Comparison of ENCODE assay signal across 18 cellular contexts in the genomic region with DNA sequence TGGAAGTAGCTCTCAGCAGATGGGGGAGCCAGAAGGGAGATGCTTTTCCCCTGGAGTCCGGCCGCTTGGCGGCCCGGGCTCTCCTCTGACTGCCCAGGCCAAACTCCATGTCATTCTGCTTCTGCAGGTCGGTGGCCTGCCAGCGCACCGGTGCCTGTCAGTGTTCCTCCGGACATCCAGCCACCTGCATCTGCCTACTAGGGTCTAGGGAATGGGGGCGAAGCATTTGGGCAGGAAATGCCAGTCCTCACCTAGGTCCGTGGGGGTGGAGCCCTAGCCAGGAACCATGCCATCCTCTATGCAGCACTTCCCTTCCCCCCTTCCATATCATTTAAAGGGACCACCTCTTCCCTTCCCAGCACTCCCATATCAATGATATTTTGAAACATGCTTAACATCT. TPM values are rescaled to one million over a fixed set of nuclear protein-coding genes. Genes with fewer than 3 reads are reported as not detected.
DNase-seq lines count a peak whose midpoint lies in the region; TF ChIP-seq lines count a peak whose summit lies in the region.
"Had no signal": no experiment of that assay in that cellular context is flagged by ENCODE, and none has a peak within 500 bp of the region (broad histone marks: within the 10 kb centered on the region; RNA-seq: fewer than 3 reads in every experiment).

No MANE protein-coding gene starts in this region.

- peaks cover 3% of the 10 kb centered on the region for H3K36me3 Mint-ChIP-seq in mesothelial cell of epicardium
- H3K36me3 Mint-ChIP-seq: activated naive CD8-positive, alpha-beta T cell treated with anti-CD3 and anti-CD28 coated beads, Interleukin-2, amount 10 ng/mL, durations not matched to agents 7 days and 5 days; CD8-positive, alpha-beta memory T cell had no signal

- H3K4me3 ChIP-seq in HUES48 (ENCODE audit: low read depth, low read length) (no peak overlapping the region), coronary artery (peak overlapping the region; percentile 62), mesodermal cell (ENCODE audit: extremely low read depth, insufficient read depth, low read length, poor library complexity, severe bottlenecking) (no peak overlapping the region), tibial nerve (no peak overlapping the region)

- H3K9ac ChIP-seq in HUES48 (ENCODE audit: low read depth, low read length), result no peak overlapping the region

- no peak for TF ChIP-seq CTCF in coronary artery (IDR thresholded peaks at IDR 0.05)
- TF ChIP-seq CTCF in tibial nerve (IDR thresholded peaks at IDR 0.05), result no peak
- no peak for TF ChIP-seq CTCF in mesothelial cell of epicardium (IDR thresholded peaks at IDR 0.05; ENCODE audit: unreplicated experiment)

- WGBS in mesodermal cell (ENCODE audit: insufficient coverage in 2 of 2), 2 experiments, result 87 to 90% methylated on average over 6 to 10 of the region's 10 CpGs
- 52 to 62% methylated on average over 6 to 10 of the region's 10 CpGs for WGBS in tibial nerve, 2 donors

- H3K4me1 ChIP-seq in HUES48 (ENCODE audit: control insufficient read depth, insufficient read depth, low read length), result peaks cover 9% of the 10 kb centered on the region
- H3K4me1 ChIP-seq in mesodermal cell (ENCODE audit: control insufficient read depth, insufficient read depth, low read length, poor library complexity, severe bottlenecking), result peaks cover 45% of the 10 kb centered on the region
- H3K4me1 ChIP-seq in tibial nerve, result peaks cover 0 to 24% (median 5%) of the 10 kb centered on the region in 4 donors

- DNase-seq in coronary artery (ENCODE audit: low spot score) (no peak), tibial nerve (ENCODE audit: low spot score in 2 of 2) (no peak), mesothelial cell of epicardium (ENCODE audit: low spot score in 2 of 2, unreplicated experiment in 2 of 2) (no peak), HK-2 (ENCODE audit: unreplicated experiment) (no peak)
- DNase-seq in activated CD8-positive, alpha-beta memory T cell treated with anti-CD3 and anti-CD28 coated beads for 24 hours, result no peak
- DNase-seq: activated CD4-positive, alpha-beta T cell treated with anti-CD3 and anti-CD28 coated beads for 48 hours; activated naive CD8-positive, alpha-beta T cell treated with anti-CD3 and anti-CD28 coated beads, Interleukin-2, amount 10 ng/mL, durations not matched to agents 7 days and 5 days; activated T-cell treated with anti-CD3 and anti-CD28 coated beads, Interleukin-2, amount 50 U/mL, for 24 hours; CD8-positive, alpha-beta memory T cell; GDM1; Karpas-422; mesendoderm; NCI-H526 treated with DMSO at 0.1 percent for 48 hours; stimulated activated CD4-positive, alpha-beta T cell treated with anti-CD3 and anti-CD28 coated beads, Interleukin-2, amount 100 ng/mL, for 48 hours had no signal

- H3K27me3 ChIP-seq in HUES48 (ENCODE audit: control insufficient read depth, insufficient read depth, low read length) (no peaks in the 10 kb centered on the region), tibial nerve (no peaks in the 10 kb centered on the region)

- no peak for TF ChIP-seq EP300 in tibial nerve (IDR thresholded peaks at IDR 0.05)

- H3K36me3 ChIP-seq in HUES48 (ENCODE audit: control insufficient read depth, insufficient read depth, low read length) (peaks cover 31% of the 10 kb centered on the region), mesodermal cell (ENCODE audit: control insufficient read depth, insufficient read depth, low read length) (peaks cover 55% of the 10 kb centered on the region), tibial nerve (no peaks in the 10 kb centered on the region)

- H3K27ac Mint-ChIP-seq in mesothelial cell of epicardium, result no peak overlapping the region
- H3K27ac Mint-ChIP-seq: activated naive CD8-positive, alpha-beta T cell treated with anti-CD3 and anti-CD28 coated beads, Interleukin-2, amount 10 ng/mL, durations not matched to agents 7 days and 5 days; activated T-cell treated with anti-CD3 and anti-CD28 coated beads, Interleukin-2, amount 50 U/mL, for 24 hours; CD8-positive, alpha-beta memory T cell had no signal

- no peak for TF ChIP-seq POLR2A in tibial nerve (IDR thresholded peaks at IDR 0.05)

- no peaks in the 10 kb centered on the region for H3K9me3 ChIP-seq in HUES48 (ENCODE audit: control insufficient read depth, insufficient read depth, low read length)
- no peaks in the 10 kb centered on the region for H3K9me3 ChIP-seq in mesodermal cell (ENCODE audit: control insufficient read depth, low read length)
- no peaks in the 10 kb centered on the region for H3K9me3 ChIP-seq in tibial nerve

- H3K4me1 Mint-ChIP-seq in mesothelial cell of epicardium, result no peaks in the 10 kb centered on the region
- H3K4me1 Mint-ChIP-seq: CD8-positive, alpha-beta memory T cell had no signal

- peak overlapping the region; percentile 77 for H3K27ac ChIP-seq in HUES48 (ENCODE audit: low read depth, low read length)
- H3K27ac ChIP-seq in coronary artery, result peak overlapping the region; percentile 82 to 90
- H3K27ac ChIP-seq in mesodermal cell (ENCODE audit: low read depth, low read length, severe bottlenecking), result peak overlapping the region; percentile 94
- peak overlapping the region in 3 of 4 donors; percentile 8 to 90 (median 58) for H3K27ac ChIP-seq in tibial nerve

- H3K9me3 Mint-ChIP-seq in mesothelial cell of epicardium, result no peaks in the 10 kb centered on the region
- H3K9me3 Mint-ChIP-seq: activated naive CD8-positive, alpha-beta T cell treated with anti-CD3 and anti-CD28 coated beads, Interleukin-2, amount 10 ng/mL, durations not matched to agents 7 days and 5 days; activated T-cell treated with anti-CD3 and anti-CD28 coated beads, Interleukin-2, amount 50 U/mL, for 24 hours; CD8-positive, alpha-beta memory T cell had no signal

- no peaks in the 10 kb centered on the region for H3K27me3 Mint-ChIP-seq in mesothelial cell of epicardium (ENCODE audit: low read depth)
- H3K27me3 Mint-ChIP-seq: activated T-cell treated with anti-CD3 and anti-CD28 coated beads, Interleukin-2, amount 50 U/mL, for 24 hours had no signal

- no peak overlapping the region for H3K4me3 Mint-ChIP-seq in mesothelial cell of epicardium
- H3K4me3 Mint-ChIP-seq: activated naive CD8-positive, alpha-beta T cell treated with anti-CD3 and anti-CD28 coated beads, Interleukin-2, amount 10 ng/mL, durations not matched to agents 7 days and 5 days; activated T-cell treated with anti-CD3 and anti-CD28 coated beads, Interleukin-2, amount 50 U/mL, for 24 hours; CD8-positive, alpha-beta memory T cell had no signal

RNA-seq across cellular contexts. Expression of a gene that starts 34.2 kb away (rescaled TPM):
- 49.1 TPM for polyA plus RNA-seq in mesodermal cell (2013, experiment 1 of 2)
- polyA plus RNA-seq in mesodermal cell (2013, experiment 2 of 2), result 41.5 TPM
- total RNA-seq in tibial nerve (10 to 100 TPM in 1 of 4 donors, 1 to 10 TPM in 3; 3.1 to 18.6 (median 9.0) TPM), mesothelial cell of epicardium (54.5 to 57.1 TPM (median 54.8 TPM) in 3 replicates)
- polyA plus RNA-seq: CD8-positive, alpha-beta memory T cell had no signal

RNA-seq across cellular contexts. Expression of a gene that starts 37.1 kb away (rescaled TPM):
- polyA plus RNA-seq in mesodermal cell (2013, experiment 1 of 2), result 0.96 TPM
- 0.91 TPM for polyA plus RNA-seq in mesodermal cell (2013, experiment 2 of 2)
- total RNA-seq in tibial nerve, result 1 to 10 TPM in 2 of 4 donors, under 1 TPM in 2; 0.42 to 3.9 (median 1.6) TPM
- 8.5 to 10.1 TPM (median 9.2 TPM) in 3 replicates for total RNA-seq in mesothelial cell of epicardium
- polyA plus RNA-seq: CD8-positive, alpha-beta memory T cell had no signal

RNA-seq across cellular contexts. Expression of a gene that starts 51.8 kb away (rescaled TPM):
- polyA plus RNA-seq in mesodermal cell (2013, experiment 1 of 2), result not detected
- polyA plus RNA-seq in mesodermal cell (2013, experiment 2 of 2), result not detected
- total RNA-seq in tibial nerve (10 to 100 TPM in 1 of 4 donors, 1 to 10 TPM in 2, not detected in 1; 2.3 to 10.3 (median 6.5) TPM), mesothelial cell of epicardium (0.57 TPM in 1 of 3 replicates, not detected in the others)
- total RNA-seq: activated naive CD8-positive, alpha-beta T cell treated with anti-CD3 and anti-CD28 coated beads, Interleukin-2, amount 10 ng/mL, durations not matched to agents 7 days and 5 days; CD8-positive, alpha-beta memory T cell; renal cortical epithelial cell; T-helper 2 cell treated with Interferon-gamma antibody and Interleukin-4, amounts not matched to agents 100 ng/mL and 5 ng/mL, for 36 hours had no signal
